In genomic region chr2:232779465-232779864, GRCh38 we compare ENCODE assay signal across 17 cellular contexts. TPM values are rescaled to one million over a fixed set of nuclear protein-coding genes. Genes with fewer than 3 reads are reported as not detected.
DNase-seq lines count a peak whose midpoint lies in the region; ATAC-seq and TF ChIP-seq lines count a peak whose summit lies in the region.
"Had no signal": no experiment of that assay in that cellular context is flagged by ENCODE, and none has a peak within 500 bp of the region (broad histone marks: within the 10 kb centered on the region; RNA-seq: fewer than 3 reads in every experiment).

No MANE protein-coding gene starts in this region.

- ATAC-seq in T-helper 17 cell (no peak), HG02763 (IDR thresholded peaks at IDR 0.05; ENCODE audit: unreplicated experiment) (no peak), HG02970 (IDR thresholded peaks at IDR 0.05; ENCODE audit: low FRiP score, unreplicated experiment) (no peak)

- DNase-seq in T-helper 17 cell (no peak), endodermal cell (no peak), osteocyte (ENCODE audit: extremely low spot score, unreplicated experiment) (no peak), MM.1S (no peak)
- DNase-seq: DMS 273 treated with DMSO at 0.1 percent for 48 hours, GOT3, KG1, NCI-H1694 treated with DMSO at 0.1 percent for 48 hours, NCI-H446 treated with DMSO at 0.1 percent for 48 hours, NCI-H748 treated with DMSO at 0.1 percent for 48 hours, SHP77 treated with DMSO at 0.1 percent for 48 hours had no signal

- H3K79me2 ChIP-seq in MM.1S (ENCODE audit: low read length): no peaks in the 10 kb centered on the region

- TF ChIP-seq CTCF in endodermal cell (conservative IDR thresholded peaks at IDR 0.05) (no peak), osteocyte (IDR thresholded peaks at IDR 0.05) (no peak), MM.1S (IDR thresholded peaks at IDR 0.05; ENCODE audit: low read length) (no peak)

- peak overlapping the region; percentile 34 for H3K27ac Mint-ChIP-seq in T-helper 17 cell
- peak overlapping the region; percentile 62 for H3K27ac Mint-ChIP-seq in endodermal cell
- H3K27ac Mint-ChIP-seq in osteocyte (ENCODE audit: unreplicated experiment): peak overlapping the region; percentile 62

- H3K4me3 Mint-ChIP-seq in T-helper 17 cell (no peak overlapping the region), endodermal cell (no peak overlapping the region), osteocyte (ENCODE audit: unreplicated experiment) (no peak overlapping the region)

- H3F3A ChIP-seq in MM.1S (ENCODE audit: insufficient read depth, low read length): no peaks in the 10 kb centered on the region

- H3K27me3 Mint-ChIP-seq in T-helper 17 cell: no peaks in the 10 kb centered on the region
- no peaks in the 10 kb centered on the region for H3K27me3 Mint-ChIP-seq in endodermal cell (ENCODE audit: insufficient read depth)
- H3K27me3 Mint-ChIP-seq in osteocyte (ENCODE audit: unreplicated experiment): no peaks in the 10 kb centered on the region

- H3K36me3 ChIP-seq in endodermal cell (ENCODE audit: control insufficient read depth, insufficient read depth, low read length) (peaks cover 18% of the 10 kb centered on the region), stomach smooth muscle (ENCODE audit: control insufficient read depth in 2 of 2, insufficient read depth in 2 of 2, low read length in 2 of 2) (no peaks in the 10 kb centered on the region), MM.1S (replicated peaks; ENCODE audit: insufficient read depth, low read length) (no peaks in the 10 kb centered on the region; the same call in 1 of the 2 replicates)

- no peak overlapping the region for H3K4me3 ChIP-seq in endodermal cell (ENCODE audit: low read length)
- H3K4me3 ChIP-seq in stomach smooth muscle (ENCODE audit: low read length in 2 of 2): no peak overlapping the region
- no peak overlapping the region for H3K4me3 ChIP-seq in MM.1S (ENCODE audit: low read length)
- H3K4me3 ChIP-seq: BLaER1 had no signal

- WGBS in endodermal cell (ENCODE audit: insufficient coverage in 1 of 2, insufficient read length in 1 of 2), 2 experiments: 94 to 100% methylated on average over 3 of the region's 3 CpGs

- H3K9me3 ChIP-seq in T-helper 17 cell (ENCODE audit: control insufficient read depth, low read length, poor library complexity, severe bottlenecking) (no peaks in the 10 kb centered on the region), endodermal cell (ENCODE audit: control insufficient read depth, low read length) (no peaks in the 10 kb centered on the region), stomach smooth muscle (ENCODE audit: control insufficient read depth in 2 of 2, low read length in 2 of 2) (no peaks in the 10 kb centered on the region), MM.1S (replicated peaks; ENCODE audit: insufficient read depth, low read length) (no peaks in the 10 kb centered on the region)
- H3K9me3 ChIP-seq: BLaER1 had no signal

- peaks cover 3% of the 10 kb centered on the region for H3K4me1 ChIP-seq in endodermal cell (ENCODE audit: control insufficient read depth, insufficient read depth, low read length)
- H3K4me1 ChIP-seq in stomach smooth muscle (ENCODE audit: control insufficient read depth, insufficient read depth, low read length): peaks cover 8% of the 10 kb centered on the region
- no peaks in the 10 kb centered on the region for H3K4me1 ChIP-seq in MM.1S (ENCODE audit: low read length)
- H3K4me1 ChIP-seq: BLaER1 had no signal

- H3K4me1 Mint-ChIP-seq in T-helper 17 cell (peaks cover 5% of the 10 kb centered on the region), endodermal cell (peaks cover 43% of the 10 kb centered on the region), osteocyte (ENCODE audit: unreplicated experiment) (peaks cover 35% of the 10 kb centered on the region)

- no peak overlapping the region for H3K4me2 ChIP-seq in MM.1S (ENCODE audit: low read depth, low read length)
- H3K4me2 ChIP-seq: BLaER1 had no signal

- no peaks in the 10 kb centered on the region for H3K9me2 ChIP-seq in MM.1S (replicated peaks; ENCODE audit: insufficient read depth, low read length)

- no peaks in the 10 kb centered on the region for H3K9me3 Mint-ChIP-seq in endodermal cell
- no peaks in the 10 kb centered on the region for H3K9me3 Mint-ChIP-seq in osteocyte (ENCODE audit: unreplicated experiment)

- H3K9ac ChIP-seq in endodermal cell (ENCODE audit: extremely low read depth, low read length, poor library complexity, severe bottlenecking): no peak overlapping the region
- H3K9ac ChIP-seq in stomach smooth muscle (ENCODE audit: low read length in 2 of 2): no peak overlapping the region
- H3K9ac ChIP-seq in MM.1S (ENCODE audit: low read length): no peak overlapping the region
- H3K9ac ChIP-seq: BLaER1 had no signal

- H4K20me1 ChIP-seq in MM.1S (ENCODE audit: insufficient read depth, low read length): no peaks in the 10 kb centered on the region
- H4K20me1 ChIP-seq: BLaER1 had no signal

- H3K27ac ChIP-seq in endodermal cell (ENCODE audit: low read depth, low read length) (no peak overlapping the region), stomach smooth muscle (ENCODE audit: low read length) (peak overlapping the region; percentile 42), MM.1S (ENCODE audit: low read length) (no peak overlapping the region)
- H3K27ac ChIP-seq: BLaER1 had no signal

- H2AFZ ChIP-seq in MM.1S (ENCODE audit: low read length): no peak overlapping the region

- H3K27me3 ChIP-seq in endodermal cell (ENCODE audit: control insufficient read depth, insufficient read depth, low read length, poor library complexity, severe bottlenecking): no peaks in the 10 kb centered on the region
- H3K27me3 ChIP-seq in stomach smooth muscle (ENCODE audit: control insufficient read depth in 1 of 2, insufficient read depth in 2 of 2, low read length in 2 of 2): no peaks in the 10 kb centered on the region
- H3K27me3 ChIP-seq in MM.1S (replicated peaks; ENCODE audit: insufficient read depth, low read length): no peaks in the 10 kb centered on the region
- H3K27me3 ChIP-seq: BLaER1 had no signal

- H3K36me3 Mint-ChIP-seq in T-helper 17 cell (ENCODE audit: low read depth) (peaks cover 2% of the 10 kb centered on the region), endodermal cell (ENCODE audit: low read depth) (peaks cover 16% of the 10 kb centered on the region), osteocyte (ENCODE audit: unreplicated experiment) (peaks cover 20% of the 10 kb centered on the region)

RNA-seq across cellular contexts. Expression of gene KCNJ13, which starts 3.1 kb away (rescaled TPM):
- total RNA-seq in T-helper 17 cell (not detected), endodermal cell (1 to 10 TPM in 1 of 2 donors, under 1 TPM in 1; 0.15 to 1.0 TPM), osteocyte (not detected in 2 replicates)
- 0.53 TPM for polyA plus RNA-seq in endodermal cell (2013, experiment 1 of 2)
- polyA plus RNA-seq in endodermal cell (2013, experiment 2 of 2): 1.4 TPM
- total RNA-seq: Daoy, MCF 10A had no signal
